29 cellular contexts compared by ENCODE assay signal in the genomic region with DNA sequence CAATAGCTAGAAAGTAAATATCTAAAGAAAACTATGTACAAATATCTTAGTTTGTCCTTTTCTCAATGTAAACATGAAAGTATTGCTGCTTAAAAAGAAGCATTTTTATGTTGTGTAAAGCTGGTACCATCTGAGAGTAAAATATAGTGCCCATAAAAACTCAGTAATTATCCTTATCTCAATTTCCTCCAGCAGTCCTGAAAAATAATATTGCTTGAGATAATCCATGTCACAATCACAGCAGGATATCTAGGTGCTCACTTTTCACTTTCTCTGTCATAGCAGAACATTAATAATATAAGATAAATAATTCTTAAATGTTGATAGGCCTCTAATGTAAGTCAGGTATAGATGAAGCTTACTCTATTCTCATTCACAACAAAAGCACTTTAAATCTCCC.
"Had no signal": no experiment of that assay in that cellular context is flagged by ENCODE, and none has a peak within 500 bp of the region (broad histone marks: within the 10 kb centered on the region; RNA-seq: fewer than 3 reads in every experiment).

No MANE protein-coding gene starts in this region.

- DNase-seq: activated effector memory CD4-positive, alpha-beta T cell treated with anti-CD3 and anti-CD28 coated beads, Interleukin-2, amount 50 U/mL, for 16 hours; activated effector memory CD4-positive, alpha-beta T cell treated with Interleukin-2 at 50 U/mL for 16 hours; activated gamma-delta T cell; activated gamma-delta T cell treated with Interleukin-2 at 50 U/mL for 16 hours; activated naive CD4-positive, alpha-beta T cell; activated naive CD4-positive, alpha-beta T cell treated with anti-CD3 and anti-CD28 coated beads for 36 hours; activated naive CD4-positive, alpha-beta T cell treated with anti-CD3 and anti-CD28 coated beads, Interleukin-2, amount 10 ng/mL, durations not matched to agents 7 days and 5 days; activated naive CD4-positive, alpha-beta T cell treated with anti-CD3 and anti-CD28 coated beads, Interleukin-2, amount 50 U/mL, for 16 hours; activated naive CD4-positive, alpha-beta T cell treated with Interleukin-2 at 50 U/mL for 16 hours; activated naive CD8-positive, alpha-beta T cell treated with anti-CD3 and anti-CD28 coated beads for 36 hours; activated naive CD8-positive, alpha-beta T cell treated with anti-CD3 and anti-CD28 coated beads, Interleukin-2, amount 10 ng/mL, durations not matched to agents 7 days and 5 days; activated naive CD8-positive, alpha-beta T cell treated with anti-CD3 and anti-CD28 coated beads, Interleukin-2, amount 50 U/mL, for 24 hours; activated T-cell treated with anti-CD3 and anti-CD28 coated beads, Interleukin-2, amount 50 U/mL, for 24 hours; activated T-cell treated with anti-CD3 and anti-CD28 coated beads, Interleukin-2, amount 50 U/mL, for 4 hours; activated T-cell treated with anti-CD3 and anti-CD28 coated beads, Interleukin-2, amount 50 U/mL, for 48 hours; activated T-cell treated with anti-CD3 and anti-CD28 coated beads, Interleukin-2, amount 50 U/mL, for 72 hours; adrenal gland; amniotic stem cell; amygdala; anterior cingulate cortex; aorta; body of pancreas; brain microvascular endothelial cell; caudate nucleus; central memory CD4-positive, alpha-beta T cell; cerebellar nuclear complex had no signal

- H3K36me3 ChIP-seq: adrenal gland, ascending aorta, brain microvascular endothelial cell, breast epithelium, cardiac muscle cell had no signal

- H3K4me1 ChIP-seq: adrenal gland, ascending aorta, body of pancreas, breast epithelium had no signal

- H3K4me3 ChIP-seq: adrenal gland, ascending aorta, body of pancreas, breast epithelium, cardiac muscle cell had no signal

- H3K27me3 ChIP-seq: adrenal gland, ascending aorta, body of pancreas, brain microvascular endothelial cell, breast epithelium, cardiac muscle cell had no signal

- H3K27ac ChIP-seq: adrenal gland, ascending aorta, body of pancreas, brain microvascular endothelial cell, breast epithelium, cardiac muscle cell had no signal

- H3K9me3 ChIP-seq: adrenal gland, ascending aorta, body of pancreas, breast epithelium had no signal
